ENCODE assay signal across 8 cellular contexts in the genomic region with DNA sequence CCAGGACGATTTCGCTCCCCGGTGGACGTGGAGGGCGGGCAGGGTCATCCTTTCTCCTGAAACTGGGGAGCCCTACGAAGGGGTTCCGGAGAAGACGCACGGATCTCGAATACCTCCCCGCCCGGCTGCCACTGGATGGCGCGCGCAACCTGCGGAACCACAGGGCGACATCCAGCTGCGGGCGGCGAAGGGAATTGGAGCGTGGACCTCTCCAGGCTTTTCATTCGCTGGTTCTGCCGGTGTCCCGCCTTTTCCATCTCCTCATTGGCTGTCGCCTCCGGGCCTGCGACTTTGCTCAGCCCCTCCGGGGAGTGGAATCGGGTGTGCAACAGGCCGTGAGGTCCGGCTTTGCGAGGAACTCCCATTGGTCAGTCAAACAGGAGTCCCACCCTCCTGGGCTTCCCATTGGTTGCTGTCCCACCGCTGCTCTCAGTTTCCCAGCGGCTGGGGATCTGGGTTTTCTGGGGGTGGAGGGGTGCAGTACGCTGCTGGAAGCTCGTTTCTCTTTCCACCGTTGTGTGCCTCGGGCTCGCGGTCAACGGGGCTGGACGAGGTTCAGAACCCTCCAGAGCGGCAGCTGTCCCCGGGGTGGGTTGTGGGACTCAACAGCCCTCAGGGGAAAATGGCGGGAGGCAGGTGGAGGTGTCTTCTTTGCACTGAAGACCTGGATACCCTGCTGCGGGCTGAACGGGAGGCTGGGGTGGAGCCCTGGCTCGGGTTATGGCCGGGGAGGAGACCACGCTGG. TPM values are rescaled to one million over a fixed set of nuclear protein-coding genes. Genes with fewer than 3 reads are reported as not detected.
DNase-seq lines count a peak whose midpoint lies in the region; ATAC-seq, FAIRE-seq and TF ChIP-seq lines count a peak whose summit lies in the region.

No MANE protein-coding gene starts in this region.

- H3K36me3 Mint-ChIP-seq in T-helper 1 cell treated with Interleukin-12 subunit alpha and Interleukin-12 subunit beta and Interleukin-4 antibody, amounts not matched to agents 30 μg/mL and 1 μg/mL, for 36 hours (ENCODE audit: low read depth) = peaks cover 1% of the 10 kb centered on the region

- ATAC-seq in HG02798 (IDR thresholded peaks at IDR 0.05; ENCODE audit: poor library complexity, unreplicated experiment) = peak; percentile 91
- ATAC-seq in right cardiac atrium = peak; percentile 100
- ATAC-seq in psoas muscle = peak; percentile 99 to 100 (median 99)

- no peaks in the 10 kb centered on the region for H3K36me3 ChIP-seq in psoas muscle (ENCODE audit: insufficient read depth in 1 of 2, low read depth in 1 of 2)

- H3K4me1 ChIP-seq in right cardiac atrium (ENCODE audit: control insufficient read depth, insufficient read depth, low read length) (no peaks in the 10 kb centered on the region), psoas muscle (no peaks in the 10 kb centered on the region)

- peaks cover 4% of the 10 kb centered on the region for H3K27me3 Mint-ChIP-seq in T-helper 1 cell treated with Interleukin-12 subunit alpha and Interleukin-12 subunit beta and Interleukin-4 antibody, amounts not matched to agents 30 μg/mL and 1 μg/mL, for 36 hours (ENCODE audit: low read depth)

- H3K27ac Mint-ChIP-seq in T-helper 1 cell treated with Interleukin-12 subunit alpha and Interleukin-12 subunit beta and Interleukin-4 antibody, amounts not matched to agents 30 μg/mL and 1 μg/mL, for 36 hours = peak overlapping the region; percentile 76

- peak overlapping the region; percentile 65 for H3K27ac ChIP-seq in right cardiac atrium (ENCODE audit: low read length)
- no peak overlapping the region for H3K27ac ChIP-seq in psoas muscle

- peak overlapping the region; percentile 66 for H3K4me3 ChIP-seq in right cardiac atrium (ENCODE audit: low read length)
- H3K4me3 ChIP-seq in psoas muscle = peak overlapping the region; percentile 72

- FAIRE-seq in urothelium cell line (lab: Jason Lieb, UNC) = no peak

- WGBS in right cardiac atrium = 1% methylated on average over 50 of the region's 50 CpGs
- WGBS in psoas muscle, 3 donors = 0 to 1% (median 0%) methylated on average over 49 to 50 of the region's 50 CpGs

- no peaks in the 10 kb centered on the region for H3K9me3 ChIP-seq in right cardiac atrium (ENCODE audit: control insufficient read depth, low read length)
- peaks cover 4% of the 10 kb centered on the region for H3K9me3 ChIP-seq in psoas muscle

- peak; percentile 98 for DNase-seq in NCI-H1436 (lab: John Stamatoyannopoulos, UW)
- DNase-seq in anterior cingulate cortex (lab: John Stamatoyannopoulos, UW) = peak; percentile 83 to 100 (median 98)
- peak; percentile 95 to 98 (median 98) for DNase-seq in right cardiac atrium
- DNase-seq in psoas muscle = peak; percentile 91 to 97
- DNase-seq in urothelium cell line (ENCODE audit: low spot score) = peak; percentile 94

- intact Hi-C loops in right cardiac atrium (cut with DNase I) = loop anchor here in 1 of 4 donors (10.0 kb wide), 1 partner anchor 596 kb away; no protein-coding TSS in a partner anchor
- intact Hi-C loops in psoas muscle (cut with DNase I) = no loop called here

- peak overlapping the region; percentile 90 for H3K4me3 Mint-ChIP-seq in T-helper 1 cell treated with Interleukin-12 subunit alpha and Interleukin-12 subunit beta and Interleukin-4 antibody, amounts not matched to agents 30 μg/mL and 1 μg/mL, for 36 hours

- peaks cover 8% of the 10 kb centered on the region for H3K9me3 Mint-ChIP-seq in T-helper 1 cell treated with Interleukin-12 subunit alpha and Interleukin-12 subunit beta and Interleukin-4 antibody, amounts not matched to agents 30 μg/mL and 1 μg/mL, for 36 hours

- no peaks in the 10 kb centered on the region for H3K4me1 Mint-ChIP-seq in T-helper 1 cell treated with Interleukin-12 subunit alpha and Interleukin-12 subunit beta and Interleukin-4 antibody, amounts not matched to agents 30 μg/mL and 1 μg/mL, for 36 hours (ENCODE audit: low read depth)

- TF ChIP-seq CTCF in GM12873 (IDR thresholded peaks at IDR 0.05; ENCODE audit: insufficient read depth, low read depth, low read length, missing control alignments) = peak; percentile 71
- peak; percentile 61 for TF ChIP-seq CTCF in psoas muscle (IDR thresholded peaks at IDR 0.05)

- H3K27me3 ChIP-seq in right cardiac atrium (ENCODE audit: control insufficient read depth, insufficient read depth) = no peaks in the 10 kb centered on the region
- peaks cover 0 to 5% (median 1%) of the 10 kb centered on the region in 3 donors for H3K27me3 ChIP-seq in psoas muscle (ENCODE audit: insufficient read depth in 3 of 3, low read length in 2 of 3)

RNA-seq across cellular contexts. Expression of gene OR1D5, which starts 14.5 kb away (rescaled TPM):
- not detected for total RNA-seq in right cardiac atrium
- polyA plus RNA-seq in right cardiac atrium = not detected
- total RNA-seq in psoas muscle = not detected
- polyA plus RNA-seq in psoas muscle = not detected

RNA-seq across cellular contexts. Expression of gene OR1D2, which starts 55.3 kb away (rescaled TPM):
- total RNA-seq in right cardiac atrium = not detected
- not detected for polyA plus RNA-seq in right cardiac atrium
- total RNA-seq in psoas muscle = not detected
- polyA plus RNA-seq in psoas muscle = not detected
